11 cellular contexts compared by ENCODE assay signal in the genomic region with DNA sequence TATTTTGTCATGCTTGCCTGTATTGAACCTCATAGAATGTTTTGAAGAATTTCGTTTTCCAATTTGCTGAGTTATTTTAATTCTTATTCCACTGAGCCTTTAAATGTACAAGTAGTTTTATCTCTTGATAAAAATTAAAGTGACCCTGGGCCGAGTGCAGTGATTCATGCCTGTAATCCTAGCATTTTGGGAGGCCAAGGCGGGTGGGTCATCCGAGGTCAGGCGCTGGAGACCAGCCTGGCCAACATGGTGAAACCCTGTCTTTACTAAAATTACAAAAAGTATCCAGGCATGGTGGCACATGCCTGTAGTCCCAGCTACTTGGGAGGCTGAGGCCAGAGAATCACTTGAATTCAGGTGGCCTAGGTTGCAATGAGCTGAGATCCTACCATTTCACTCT. TPM values are rescaled to one million over a fixed set of nuclear protein-coding genes. Genes with fewer than 3 reads are reported as not detected.
DNase-seq lines count a peak whose midpoint lies in the region; ATAC-seq, FAIRE-seq and TF ChIP-seq lines count a peak whose summit lies in the region.
"Not testable (repeated sequence)": the region's sequence is repeated elsewhere in the genome, so short reads cannot be mapped to it uniquely, and the experiment has no call there.
"Had no signal": no experiment of that assay in that cellular context is flagged by ENCODE, and none has a peak within 500 bp of the region (broad histone marks: within the 10 kb centered on the region; RNA-seq: fewer than 3 reads in every experiment).

No MANE protein-coding gene starts in this region.

- H3K9ac ChIP-seq in BLaER1; GM23248; HepG2 (ENCODE audit: insufficient read depth, low read depth, low read length); smooth muscle cell (ENCODE audit: low read depth): not testable (repeated sequence)

- DNase-seq in GM23248; T-helper 17 cell; activated T-cell treated with anti-CD3 and anti-CD28 coated beads, Interleukin-2, amount 50 U/mL, for 72 hours; central memory CD8-positive, alpha-beta T cell (ENCODE audit: low spot score in 2 of 2); HepG2 (ENCODE audit: low spot score); smooth muscle cell (lab: John Stamatoyannopoulos, UW; ENCODE audit: unreplicated experiment): not testable (repeated sequence)

- H3F3A ChIP-seq in GM23248 (ENCODE audit: insufficient read depth); smooth muscle cell (ENCODE audit: low read depth): not testable (repeated sequence)

- not testable (repeated sequence) for ATAC-seq in T-helper 17 cell; activated T-cell treated with anti-CD3 and anti-CD28 coated beads, Interleukin-2, amount 50 U/mL, for 72 hours (replicated peaks in 1 of 2); central memory CD8-positive, alpha-beta T cell (replicated peaks; ENCODE audit: extremely low read depth, poor library complexity, severe bottlenecking); HepG2

- peaks cover 74% of the 10 kb centered on the region for H3K36me3 ChIP-seq in BLaER1
- H3K36me3 ChIP-seq in GM23248 (ENCODE audit: low read depth): peaks cover 41% of the 10 kb centered on the region
- peaks cover 32 to 55% of the 10 kb centered on the region in 2 experiments for H3K36me3 ChIP-seq in HepG2 (replicated peaks in 1 of 2; ENCODE audit: control insufficient read depth in 1 of 2, insufficient read depth in 2 of 2, low read length in 2 of 2)
- H3K36me3 ChIP-seq in smooth muscle cell (ENCODE audit: low read depth): peaks cover 26% of the 10 kb centered on the region

- peak overlapping the region; percentile 66 for H3K4me3 Mint-ChIP-seq in T-helper 17 cell
- H3K4me3 Mint-ChIP-seq in activated T-cell treated with anti-CD3 and anti-CD28 coated beads, Interleukin-2, amount 50 U/mL, for 72 hours: peak overlapping the region; percentile 8 to 51
- H3K4me3 Mint-ChIP-seq in central memory CD8-positive, alpha-beta T cell: peak overlapping the region; percentile 97
- peak overlapping the region; percentile 25 to 60 (median 52) for H3K4me3 Mint-ChIP-seq in nephron

- peaks cover 56% of the 10 kb centered on the region for H3K79me2 ChIP-seq in GM23248 (ENCODE audit: insufficient read depth)
- H3K79me2 ChIP-seq in HepG2 (ENCODE audit: insufficient read depth, low read length): peaks cover 20% of the 10 kb centered on the region
- peaks cover 41% of the 10 kb centered on the region for H3K79me2 ChIP-seq in smooth muscle cell (ENCODE audit: low read depth)

- not testable (repeated sequence) for H3K27ac ChIP-seq in BLaER1; GM23248; HepG2 (ENCODE audit: extremely low read length, insufficient read depth, low read length); smooth muscle cell (ENCODE audit: low read depth)

- intact Hi-C loops in HepG2 (cut with micrococcal nuclease; ENCODE audit: unreplicated experiment): not testable (repeated sequence)

- peak overlapping the region; percentile 89 for H3K4me2 ChIP-seq in BLaER1
- H3K4me2 ChIP-seq in GM23248 (ENCODE audit: unreplicated experiment): peak overlapping the region; percentile 19
- H3K4me2 ChIP-seq in HepG2 (ENCODE audit: low read depth, low read length): 0 out of 2 replicates have a peak overlapping the region, but pooled peaks have one; percentile 18
- peak overlapping the region; percentile 37 for H3K4me2 ChIP-seq in smooth muscle cell

- 75 to 76% methylated on average over 5 of the region's 5 CpGs for WGBS in GM23248 (ENCODE audit: low coverage in 1 of 2, low lambda C conversion rate in 2 of 2, missing lambda C conversion rate in 2 of 2), 2 experiments
- WGBS in HepG2 (ENCODE audit: low lambda C conversion rate): 79% methylated on average over 5 of the region's 5 CpGs
- WGBS in smooth muscle cell (ENCODE audit: low lambda C conversion rate): 77% methylated on average over 5 of the region's 5 CpGs

- POLR2A ChIA-PET in HepG2 (lab: Yijun Ruan, JAX): not testable (repeated sequence)

- H3K4me1 Mint-ChIP-seq in T-helper 17 cell: peaks cover 66% of the 10 kb centered on the region
- H3K4me1 Mint-ChIP-seq in activated T-cell treated with anti-CD3 and anti-CD28 coated beads, Interleukin-2, amount 50 U/mL, for 72 hours (ENCODE audit: low read depth): peaks cover 57% of the 10 kb centered on the region
- H3K4me1 Mint-ChIP-seq in central memory CD8-positive, alpha-beta T cell: peaks cover 78% of the 10 kb centered on the region
- H3K4me1 Mint-ChIP-seq in nephron: peaks cover 40% of the 10 kb centered on the region

- H3K27me3 ChIP-seq in BLaER1; GM23248 (replicated peaks; ENCODE audit: insufficient read depth); HepG2 (ENCODE audit: control insufficient read depth in 1 of 2, insufficient read depth in 2 of 2, low read length in 2 of 2); smooth muscle cell (ENCODE audit: low read depth): not testable (repeated sequence)

- not testable (repeated sequence) for H3K9me2 ChIP-seq in GM23248 (ENCODE audit: insufficient read depth)

- CTCF ChIA-PET in HepG2 (lab: Yijun Ruan, JAX; ENCODE audit: low intra/inter-chr PET ratio, low total read pairs): not testable (repeated sequence)

- not testable (repeated sequence) for TF ChIP-seq EP300 in HepG2 (IDR thresholded peaks at IDR 0.05; ENCODE audit: low read depth in 2 of 2, low read length in 2 of 2); HepG2 (CRISPR knock-in tag; IDR thresholded peaks at IDR 0.05; ENCODE audit: borderline replicate concordance)

- not testable (repeated sequence) for H3K27me3 Mint-ChIP-seq in T-helper 17 cell; activated T-cell treated with anti-CD3 and anti-CD28 coated beads, Interleukin-2, amount 50 U/mL, for 72 hours (ENCODE audit: low read depth); central memory CD8-positive, alpha-beta T cell; nephron (ENCODE audit: low read depth)

- H3K36me3 Mint-ChIP-seq in T-helper 17 cell (ENCODE audit: low read depth) (peaks cover 27% of the 10 kb centered on the region), nephron (ENCODE audit: low read depth) (peaks cover 70% of the 10 kb centered on the region)
- H3K36me3 Mint-ChIP-seq in activated T-cell treated with anti-CD3 and anti-CD28 coated beads, Interleukin-2, amount 50 U/mL, for 72 hours (ENCODE audit: insufficient read depth in 2 of 2): peaks cover 18 to 38% of the 10 kb centered on the region in 2 donors
- peaks cover 71% of the 10 kb centered on the region for H3K36me3 Mint-ChIP-seq in central memory CD8-positive, alpha-beta T cell (ENCODE audit: insufficient read depth)

- not testable (repeated sequence) for TF ChIP-seq POLR2A in HepG2 (IDR thresholded peaks at IDR 0.05; ENCODE audit: insufficient read depth in 1 of 2, low read depth in 2 of 2, low read length in 2 of 2)

- peak overlapping the region; percentile 9 for H3K27ac Mint-ChIP-seq in T-helper 17 cell
- peak overlapping the region; percentile 8 for H3K27ac Mint-ChIP-seq in activated T-cell treated with anti-CD3 and anti-CD28 coated beads, Interleukin-2, amount 50 U/mL, for 72 hours
- H3K27ac Mint-ChIP-seq in central memory CD8-positive, alpha-beta T cell (ENCODE audit: low read depth); nephron: not testable (repeated sequence)

- not testable (repeated sequence) for H3K9me3 Mint-ChIP-seq in activated T-cell treated with anti-CD3 and anti-CD28 coated beads, Interleukin-2, amount 50 U/mL, for 72 hours; central memory CD8-positive, alpha-beta T cell; nephron

- in situ Hi-C loops in GM23248 (cut with MboI); HepG2 (cut with HindIII; ENCODE audit: extremely low pct_ligation_motif_present, low pct_unique_long_range_greater_than_20kb): not testable (repeated sequence)

- FAIRE-seq in HepG2 (lab: Jason Lieb, UNC): not testable (repeated sequence)

- TF ChIP-seq CTCF in HepG2 (CRISPR knock-in tag; IDR thresholded peaks at IDR 0.05); nephron (IDR thresholded peaks at IDR 0.05; ENCODE audit: unreplicated experiment in 3 of 3); smooth muscle cell (IDR thresholded peaks at IDR 0.05; ENCODE audit: borderline replicate concordance, insufficient read depth, poor library complexity, severe bottlenecking): not testable (repeated sequence)

- not testable (repeated sequence) for TF ChIP-seq RAD21 in HepG2 (CRISPR knock-in tag; IDR thresholded peaks at IDR 0.05)

- not testable (repeated sequence) for BruUV-seq in HepG2 (replicated peaks; lab: Mats Ljungman, UMichigan)

- not testable (repeated sequence) for H3K9me3 ChIP-seq in BLaER1; GM23248 (ENCODE audit: low read depth); T-helper 17 cell (ENCODE audit: control insufficient read depth, low read length, poor library complexity, severe bottlenecking); HepG2 (ENCODE audit: low read length); smooth muscle cell (replicated peaks; ENCODE audit: low read depth)

- H3K4me3 ChIP-seq in BLaER1; HepG2 (replicated peaks in 1 of 3; ENCODE audit: insufficient read depth in 1 of 3, low read depth in 2 of 3, low read length in 3 of 3); smooth muscle cell: not testable (repeated sequence)
- H3K4me3 ChIP-seq in GM23248: peak overlapping the region; percentile 16; the same call in 1 of the 2 replicates

- H3K4me1 ChIP-seq in BLaER1: peaks cover 38% of the 10 kb centered on the region
- peaks cover 20% of the 10 kb centered on the region for H3K4me1 ChIP-seq in GM23248 (ENCODE audit: insufficient read depth)
- peaks cover 36% of the 10 kb centered on the region for H3K4me1 ChIP-seq in HepG2 (ENCODE audit: insufficient read depth, low read length)
- not testable (repeated sequence) for H3K4me1 ChIP-seq in smooth muscle cell (ENCODE audit: low read depth)

- H2AFZ ChIP-seq in GM23248; HepG2 (ENCODE audit: low read length); smooth muscle cell (ENCODE audit: low read depth): not testable (repeated sequence)

- peaks cover 34% of the 10 kb centered on the region; the same call in 1 of the 2 replicates for H4K20me1 ChIP-seq in BLaER1
- H4K20me1 ChIP-seq in GM23248 (ENCODE audit: insufficient read depth); HepG2 (ENCODE audit: insufficient read depth, low read length); smooth muscle cell (ENCODE audit: low read depth): not testable (repeated sequence)

RNA-seq across cellular contexts. Expression of a gene that starts 3.6 kb away (rescaled TPM):
- 9.1 and 15.0 TPM in 2 replicates for total RNA-seq in GM23248 (2014; rRNA removed; shearing (Covaris generic))
- 18.4 and 19.5 TPM in 2 replicates for polyA plus RNA-seq in GM23248 (2016; fragmentation: Nextera tagmentation; extraction: Ambion mirVana)
- 10 to 100 TPM; 25.9 to 27.9 TPM for total RNA-seq in T-helper 17 cell
- total RNA-seq in activated T-cell treated with anti-CD3 and anti-CD28 coated beads, Interleukin-2, amount 50 U/mL, for 72 hours: 10 to 100 TPM; 24.3 to 25.7 TPM
- total RNA-seq in HepG2 (2016; rRNA removed; fragmentation: Illumina TruSeq; extraction: Trizol): 9.1 and 16.4 TPM in 2 replicates
- 2.8 and 3.8 TPM in 2 replicates for total RNA-seq in HepG2 (2016; cell fraction: cytosol; rRNA removed; fragmentation: Illumina TruSeq; extraction: Trizol; ENCODE audit: low read depth)
- 9.2 and 15.3 TPM in 2 replicates for total RNA-seq in HepG2 (2016; cell fraction: insoluble cytoplasmic fraction; rRNA removed; fragmentation: Illumina TruSeq; extraction: Trizol)
- total RNA-seq in HepG2 (2016; cell fraction: membrane; rRNA removed; fragmentation: Illumina TruSeq; extraction: Trizol): 5.5 and 6.0 TPM in 2 replicates
- 18.6 and 21.3 TPM in 2 replicates for total RNA-seq in HepG2 (2016; cell fraction: nucleus; rRNA removed; fragmentation: Illumina TruSeq; extraction: Trizol)
- polyA plus RNA-seq in HepG2 (2011; rRNA removed): 30.4 and 35.0 TPM in 2 replicates
- polyA plus RNA-seq in HepG2 (2011; cell fraction: cytosol; rRNA removed): 23.7 and 28.2 TPM in 2 replicates
- polyA plus RNA-seq in HepG2 (2011; cell fraction: nucleus; rRNA removed): 33.3 and 38.3 TPM in 2 replicates
- polyA plus RNA-seq in HepG2 (2012): 18.7 and 23.0 TPM in 2 replicates
- polyA plus RNA-seq in HepG2 (2016; cell fraction: cytosol; fragmentation: Illumina TruSeq; extraction: Trizol; ENCODE audit: low read depth): 2.6 and 3.2 TPM in 2 replicates
- polyA plus RNA-seq in HepG2 (2016; cell fraction: insoluble cytoplasmic fraction; fragmentation: Illumina TruSeq; extraction: Trizol; ENCODE audit: low read depth): 11.1 TPM in 2 replicates
- polyA plus RNA-seq in HepG2 (2016; cell fraction: membrane; fragmentation: Illumina TruSeq; extraction: Trizol; ENCODE audit: low read depth): 3.3 and 3.5 TPM in 2 replicates
- 49.0 and 49.2 TPM in 2 replicates for polyA plus RNA-seq in HepG2 (2016; cell fraction: nucleus; fragmentation: Illumina TruSeq; extraction: Trizol; ENCODE audit: insufficient read depth, low read depth)
- polyA minus RNA-seq in HepG2 (2011; rRNA and poly(A)+ RNA removed; ENCODE audit: low replicate concordance): 23.9 and 31.6 TPM in 2 replicates
- polyA minus RNA-seq in HepG2 (2011; cell fraction: cytosol; rRNA and poly(A)+ RNA removed): 10.4 and 12.6 TPM in 2 replicates
- polyA minus RNA-seq in HepG2 (2011; cell fraction: nucleus; rRNA and poly(A)+ RNA removed): 25.0 and 37.0 TPM in 2 replicates
- 27.2 and 40.5 TPM in 2 replicates for total RNA-seq in smooth muscle cell
- 31.1 and 36.3 TPM in 2 replicates for polyA plus RNA-seq in smooth muscle cell

RNA-seq across cellular contexts. Expression of a gene that starts 21.0 kb away (rescaled TPM):
- 7.2 and 18.8 TPM in 2 replicates for total RNA-seq in GM23248 (2014; rRNA removed; shearing (Covaris generic))
- polyA plus RNA-seq in GM23248 (2016; fragmentation: Nextera tagmentation; extraction: Ambion mirVana): 3.9 and 4.2 TPM in 2 replicates
- total RNA-seq in T-helper 17 cell: 10 to 100 TPM; 51.6 to 78.0 TPM
- 10 to 100 TPM; 35.9 to 38.3 TPM for total RNA-seq in activated T-cell treated with anti-CD3 and anti-CD28 coated beads, Interleukin-2, amount 50 U/mL, for 72 hours
- 2.9 and 4.3 TPM in 2 replicates for total RNA-seq in HepG2 (2016; rRNA removed; fragmentation: Illumina TruSeq; extraction: Trizol)
- 1.1 and 1.8 TPM in 2 replicates for total RNA-seq in HepG2 (2016; cell fraction: cytosol; rRNA removed; fragmentation: Illumina TruSeq; extraction: Trizol; ENCODE audit: low read depth)
- 4.0 and 5.3 TPM in 2 replicates for total RNA-seq in HepG2 (2016; cell fraction: insoluble cytoplasmic fraction; rRNA removed; fragmentation: Illumina TruSeq; extraction: Trizol)
- total RNA-seq in HepG2 (2016; cell fraction: membrane; rRNA removed; fragmentation: Illumina TruSeq; extraction: Trizol): 1.1 and 2.7 TPM in 2 replicates
- total RNA-seq in HepG2 (2016; cell fraction: nucleus; rRNA removed; fragmentation: Illumina TruSeq; extraction: Trizol): 10.3 and 12.7 TPM in 2 replicates
- polyA plus RNA-seq in HepG2 (2011; rRNA removed): 5.0 and 6.3 TPM in 2 replicates
- polyA plus RNA-seq in HepG2 (2011; cell fraction: cytosol; rRNA removed): 2.3 and 3.7 TPM in 2 replicates
- 12.9 and 22.9 TPM in 2 replicates for polyA plus RNA-seq in HepG2 (2011; cell fraction: nucleus; rRNA removed)
- 3.7 and 5.2 TPM in 2 replicates for polyA plus RNA-seq in HepG2 (2012)
- 0.26 and 0.36 TPM in 2 replicates for polyA plus RNA-seq in HepG2 (2016; cell fraction: cytosol; fragmentation: Illumina TruSeq; extraction: Trizol; ENCODE audit: low read depth)
- 1.9 and 2.2 TPM in 2 replicates for polyA plus RNA-seq in HepG2 (2016; cell fraction: insoluble cytoplasmic fraction; fragmentation: Illumina TruSeq; extraction: Trizol; ENCODE audit: low read depth)
- 0.65 and 0.73 TPM in 2 replicates for polyA plus RNA-seq in HepG2 (2016; cell fraction: membrane; fragmentation: Illumina TruSeq; extraction: Trizol; ENCODE audit: low read depth)
- polyA plus RNA-seq in HepG2 (2016; cell fraction: nucleus; fragmentation: Illumina TruSeq; extraction: Trizol; ENCODE audit: insufficient read depth, low read depth): 13.4 and 14.1 TPM in 2 replicates
- 8.0 and 29.3 TPM in 2 replicates for polyA minus RNA-seq in HepG2 (2011; rRNA and poly(A)+ RNA removed; ENCODE audit: low replicate concordance)
- 1.1 and 1.4 TPM in 2 replicates for polyA minus RNA-seq in HepG2 (2011; cell fraction: cytosol; rRNA and poly(A)+ RNA removed)
- polyA minus RNA-seq in HepG2 (2011; cell fraction: nucleus; rRNA and poly(A)+ RNA removed): 10.0 and 27.5 TPM in 2 replicates
- 1.8 and 3.5 TPM in 2 replicates for total RNA-seq in smooth muscle cell
- 1.5 and 2.9 TPM in 2 replicates for polyA plus RNA-seq in smooth muscle cell

RNA-seq across cellular contexts. Expression of a gene that starts 38.8 kb away (rescaled TPM):
- total RNA-seq in GM23248 (2014; rRNA removed; shearing (Covaris generic)): 0.11 TPM in 1 of 2 replicates, not detected in the other
- polyA plus RNA-seq in GM23248 (2016; fragmentation: Nextera tagmentation; extraction: Ambion mirVana): not detected in 2 replicates
- under 1 TPM in 1 of 2 donors, not detected in 1; 0.10 TPM for total RNA-seq in T-helper 17 cell
- total RNA-seq in activated T-cell treated with anti-CD3 and anti-CD28 coated beads, Interleukin-2, amount 50 U/mL, for 72 hours: under 1 TPM in 1 of 2 donors, not detected in 1; 0.10 TPM
- not detected in 2 replicates for total RNA-seq in HepG2 (2016; rRNA removed; fragmentation: Illumina TruSeq; extraction: Trizol)
- total RNA-seq in HepG2 (2016; cell fraction: cytosol; rRNA removed; fragmentation: Illumina TruSeq; extraction: Trizol; ENCODE audit: low read depth): not detected in 2 replicates
- not detected in 2 replicates for total RNA-seq in HepG2 (2016; cell fraction: insoluble cytoplasmic fraction; rRNA removed; fragmentation: Illumina TruSeq; extraction: Trizol)
- not detected in 2 replicates for total RNA-seq in HepG2 (2016; cell fraction: membrane; rRNA removed; fragmentation: Illumina TruSeq; extraction: Trizol)
- not detected in 2 replicates for total RNA-seq in HepG2 (2016; cell fraction: nucleus; rRNA removed; fragmentation: Illumina TruSeq; extraction: Trizol)
- polyA plus RNA-seq in HepG2 (2011; rRNA removed): 0.04 and 0.12 TPM in 2 replicates
- 0.04 and 0.08 TPM in 2 replicates for polyA plus RNA-seq in HepG2 (2011; cell fraction: cytosol; rRNA removed)
- not detected in 2 replicates for polyA plus RNA-seq in HepG2 (2011; cell fraction: nucleus; rRNA removed)
- 0.05 and 0.07 TPM in 2 replicates for polyA plus RNA-seq in HepG2 (2012)
- not detected in 2 replicates for polyA plus RNA-seq in HepG2 (2016; cell fraction: cytosol; fragmentation: Illumina TruSeq; extraction: Trizol; ENCODE audit: low read depth)
- not detected in 2 replicates for polyA plus RNA-seq in HepG2 (2016; cell fraction: insoluble cytoplasmic fraction; fragmentation: Illumina TruSeq; extraction: Trizol; ENCODE audit: low read depth)
- not detected in 2 replicates for polyA plus RNA-seq in HepG2 (2016; cell fraction: membrane; fragmentation: Illumina TruSeq; extraction: Trizol; ENCODE audit: low read depth)
- not detected in 2 replicates for polyA plus RNA-seq in HepG2 (2016; cell fraction: nucleus; fragmentation: Illumina TruSeq; extraction: Trizol; ENCODE audit: insufficient read depth, low read depth)
- polyA minus RNA-seq in HepG2 (2011; rRNA and poly(A)+ RNA removed; ENCODE audit: low replicate concordance): not detected in 2 replicates
- not detected in 2 replicates for polyA minus RNA-seq in HepG2 (2011; cell fraction: cytosol; rRNA and poly(A)+ RNA removed)
- polyA minus RNA-seq in HepG2 (2011; cell fraction: nucleus; rRNA and poly(A)+ RNA removed): not detected in 2 replicates
- 0.27 TPM in 1 of 2 replicates, not detected in the other for total RNA-seq in smooth muscle cell
- polyA plus RNA-seq in smooth muscle cell: not detected in 2 replicates
- total RNA-seq: A172, Calu3, H4 had no signal

RNA-seq across cellular contexts. Expression of a gene that starts 59.3 kb away (rescaled TPM):
- total RNA-seq in GM23248 (2014; rRNA removed; shearing (Covaris generic)): 7.7 and 8.9 TPM in 2 replicates
- 5.5 and 6.7 TPM in 2 replicates for polyA plus RNA-seq in GM23248 (2016; fragmentation: Nextera tagmentation; extraction: Ambion mirVana)
- 100 to 1,000 TPM; 169 to 205 TPM for total RNA-seq in T-helper 17 cell
- total RNA-seq in activated T-cell treated with anti-CD3 and anti-CD28 coated beads, Interleukin-2, amount 50 U/mL, for 72 hours: 10 to 100 TPM; 57.3 to 62.8 TPM
- total RNA-seq in HepG2 (2016; rRNA removed; fragmentation: Illumina TruSeq; extraction: Trizol): 8.1 and 13.3 TPM in 2 replicates
- total RNA-seq in HepG2 (2016; cell fraction: cytosol; rRNA removed; fragmentation: Illumina TruSeq; extraction: Trizol; ENCODE audit: low read depth): 3.0 and 3.2 TPM in 2 replicates
- total RNA-seq in HepG2 (2016; cell fraction: insoluble cytoplasmic fraction; rRNA removed; fragmentation: Illumina TruSeq; extraction: Trizol): 8.0 and 11.8 TPM in 2 replicates
- total RNA-seq in HepG2 (2016; cell fraction: membrane; rRNA removed; fragmentation: Illumina TruSeq; extraction: Trizol): 7.8 and 8.0 TPM in 2 replicates
- total RNA-seq in HepG2 (2016; cell fraction: nucleus; rRNA removed; fragmentation: Illumina TruSeq; extraction: Trizol): 15.9 and 17.1 TPM in 2 replicates
- 14.0 and 17.0 TPM in 2 replicates for polyA plus RNA-seq in HepG2 (2011; rRNA removed)
- 6.9 and 9.3 TPM in 2 replicates for polyA plus RNA-seq in HepG2 (2011; cell fraction: cytosol; rRNA removed)
- polyA plus RNA-seq in HepG2 (2011; cell fraction: nucleus; rRNA removed): 29.0 and 46.1 TPM in 2 replicates
- polyA plus RNA-seq in HepG2 (2012): 9.4 and 11.5 TPM in 2 replicates
- 0.54 and 0.75 TPM in 2 replicates for polyA plus RNA-seq in HepG2 (2016; cell fraction: cytosol; fragmentation: Illumina TruSeq; extraction: Trizol; ENCODE audit: low read depth)
- polyA plus RNA-seq in HepG2 (2016; cell fraction: insoluble cytoplasmic fraction; fragmentation: Illumina TruSeq; extraction: Trizol; ENCODE audit: low read depth): 4.6 and 4.8 TPM in 2 replicates
- 2.4 and 2.5 TPM in 2 replicates for polyA plus RNA-seq in HepG2 (2016; cell fraction: membrane; fragmentation: Illumina TruSeq; extraction: Trizol; ENCODE audit: low read depth)
- 27.2 and 30.6 TPM in 2 replicates for polyA plus RNA-seq in HepG2 (2016; cell fraction: nucleus; fragmentation: Illumina TruSeq; extraction: Trizol; ENCODE audit: insufficient read depth, low read depth)
- 46.1 and 68.9 TPM in 2 replicates for polyA minus RNA-seq in HepG2 (2011; rRNA and poly(A)+ RNA removed; ENCODE audit: low replicate concordance)
- 8.0 and 8.9 TPM in 2 replicates for polyA minus RNA-seq in HepG2 (2011; cell fraction: cytosol; rRNA and poly(A)+ RNA removed)
- polyA minus RNA-seq in HepG2 (2011; cell fraction: nucleus; rRNA and poly(A)+ RNA removed): 17.8 and 27.4 TPM in 2 replicates
- total RNA-seq in smooth muscle cell: 19.1 and 33.3 TPM in 2 replicates
- 9.2 and 13.5 TPM in 2 replicates for polyA plus RNA-seq in smooth muscle cell

Comparison
In these comparisons a context has a peak if more than half of its experiments do, and no peak if none do; other contexts are left out.
1. H3K4me2 ChIP-seq: peak in every context shown above with its lines; median percentile 89 in BLaER1; 37 in smooth muscle cell; 19 in GM23248; 18 in HepG2.
2. H3K4me3 Mint-ChIP-seq: peak in every context shown above with its lines; median percentile 97 in central memory CD8-positive, alpha-beta T cell; 66 in T-helper 17 cell; 52 in nephron; 30 in activated T-cell treated with anti-CD3 and anti-CD28 coated beads, Interleukin-2, amount 50 U/mL, for 72 hours.